21 cellular contexts compared by ENCODE assay signal in the genomic region with DNA sequence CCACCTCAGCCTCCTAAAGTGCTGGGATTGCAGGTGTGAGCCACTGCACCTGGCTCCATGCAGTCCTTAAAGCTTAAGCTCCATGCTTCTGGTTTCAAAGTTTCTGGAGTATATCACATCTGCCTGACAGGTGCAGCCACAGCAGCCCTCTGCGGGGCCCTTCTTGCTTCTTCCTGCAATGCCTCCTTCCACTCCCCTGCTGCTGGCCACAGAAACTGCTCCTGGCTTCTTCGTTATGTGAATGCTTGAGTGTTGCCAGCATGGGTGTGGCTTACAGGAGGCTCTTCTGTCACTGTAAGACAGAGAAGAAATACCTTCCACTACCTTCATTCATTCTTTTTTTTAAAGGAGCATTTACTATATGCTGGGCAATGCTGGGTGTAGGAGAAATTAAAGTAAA. TPM values are rescaled to one million over a fixed set of nuclear protein-coding genes. Genes with fewer than 3 reads are reported as not detected.
"Had no signal": no experiment of that assay in that cellular context is flagged by ENCODE, and none has a peak within 500 bp of the region (broad histone marks: within the 10 kb centered on the region; RNA-seq: fewer than 3 reads in every experiment).

No MANE protein-coding gene starts in this region.

- H3K4me3 ChIP-seq: cardiac muscle cell, prostate gland, testis had no signal

- H3K4me1 Mint-ChIP-seq: activated B cell treated with CpG ODN at 0.5 μM for 24 hours; activated CD4-positive, alpha-beta T cell treated with anti-CD3 and anti-CD28 coated beads for 36 hours; natural killer cell; stimulated activated naive B cell treated with anti-CD40 and anti-IgM and Interleukin-4, amounts not matched to agents 10 μg/mL and 1 μg/mL and 100 μg/mL, for 72 hours had no signal

- H3K27me3 ChIP-seq: testis had no signal

- H3K36me3 ChIP-seq: cardiac muscle cell, prostate gland had no signal

- H3K36me3 Mint-ChIP-seq: natural killer cell; stimulated activated naive B cell treated with anti-CD40 and anti-IgM and Interleukin-4, amounts not matched to agents 10 μg/mL and 1 μg/mL and 100 μg/mL, for 72 hours; type B pancreatic cell had no signal

- H3K9me3 Mint-ChIP-seq: activated B cell treated with CpG ODN at 0.5 μM for 24 hours; activated T-cell treated with anti-CD3 and anti-CD28 coated beads, Interleukin-2, amount 50 U/mL, for 4 hours; activated T-helper 2 cell treated with anti-CD3 and anti-CD28 coated beads, Interferon-gamma antibody, Interleukin-2, Interleukin-4, amounts not matched to agents 10 μg/mL and 5 μg/mL and 100 μg/mL, durations not matched to agents 14 hours and 24 hours and 36 hours; stimulated activated naive B cell treated with anti-CD40 and anti-IgM and Interleukin-4, amounts not matched to agents 10 μg/mL and 1 μg/mL and 100 μg/mL, for 72 hours; T-helper 1 cell treated with Interleukin-12 subunit alpha and Interleukin-12 subunit beta and Interleukin-4 antibody, amounts not matched to agents 30 μg/mL and 1 μg/mL, for 36 hours; type B pancreatic cell had no signal

- H3K27ac Mint-ChIP-seq: activated B cell treated with CpG ODN at 0.5 μM for 24 hours; activated CD4-positive, alpha-beta T cell treated with anti-CD3 and anti-CD28 coated beads for 36 hours; activated T-helper 2 cell treated with anti-CD3 and anti-CD28 coated beads, Interferon-gamma antibody, Interleukin-2, Interleukin-4, amounts not matched to agents 10 μg/mL and 5 μg/mL and 100 μg/mL, durations not matched to agents 14 hours and 24 hours and 36 hours; natural killer cell; stimulated activated naive B cell treated with anti-CD40 and anti-IgM and Interleukin-4, amounts not matched to agents 10 μg/mL and 1 μg/mL and 100 μg/mL, for 72 hours; T-helper 1 cell treated with Interleukin-12 subunit alpha and Interleukin-12 subunit beta and Interleukin-4 antibody, amounts not matched to agents 30 μg/mL and 1 μg/mL, for 36 hours; type B pancreatic cell had no signal

- H3K4me3 Mint-ChIP-seq: activated B cell treated with CpG ODN at 0.5 μM for 24 hours; activated CD4-positive, alpha-beta T cell treated with anti-CD3 and anti-CD28 coated beads for 36 hours; activated T-cell treated with anti-CD3 and anti-CD28 coated beads, Interleukin-2, amount 50 U/mL, for 4 hours; natural killer cell; stimulated activated naive B cell treated with anti-CD40 and anti-IgM and Interleukin-4, amounts not matched to agents 10 μg/mL and 1 μg/mL and 100 μg/mL, for 72 hours; T-helper 1 cell treated with Interleukin-12 subunit alpha and Interleukin-12 subunit beta and Interleukin-4 antibody, amounts not matched to agents 30 μg/mL and 1 μg/mL, for 36 hours; type B pancreatic cell had no signal

- H3K27ac ChIP-seq: cardiac muscle cell, prostate gland, testis had no signal

- H3K9me3 ChIP-seq: prostate gland, testis had no signal

- ATAC-seq: activated CD4-positive, alpha-beta T cell treated with anti-CD3 and anti-CD28 coated beads for 36 hours; activated T-cell treated with anti-CD3 and anti-CD28 coated beads, Interleukin-2, amount 50 U/mL, for 4 hours; natural killer cell; stimulated activated naive B cell treated with anti-CD40 and anti-IgM and Interleukin-4, amounts not matched to agents 10 μg/mL and 1 μg/mL and 100 μg/mL, for 72 hours had no signal

- DNase-seq: activated B cell treated with CpG ODN at 0.5 μM for 24 hours; activated CD4-positive, alpha-beta T cell treated with anti-CD3 and anti-CD28 coated beads for 36 hours; activated CD4-positive, alpha-beta T cell treated with anti-CD3 and anti-CD28 coated beads, Interleukin-2, amount 50 U/mL, for 48 hours; activated CD8-positive, alpha-beta memory T cell treated with anti-CD3 and anti-CD28 coated beads, Interleukin-2, amount 50 U/mL, for 48 hours; activated naive CD4-positive, alpha-beta T cell treated with Interleukin-2 at 50 U/mL for 16 hours; activated T-cell treated with anti-CD3 and anti-CD28 coated beads, Interleukin-2, amount 50 U/mL, for 4 hours; erythroblast; foreskin fibroblast; midbrain; natural killer cell; stimulated activated CD4-positive, alpha-beta T cell treated with anti-CD3 and anti-CD28 coated beads, Interleukin-2, amount 100 ng/mL, for 48 hours; stimulated activated CD8-positive, alpha-beta memory T cell treated with anti-CD3 and anti-CD28 coated beads, Interleukin-4, amount 100 ng/mL, for 48 hours; stimulated activated naive B cell treated with anti-CD40 and anti-IgM and Interleukin-4, amounts not matched to agents 10 μg/mL and 1 μg/mL and 100 μg/mL, for 72 hours; T1000; testis had no signal

- H3K4me1 ChIP-seq: prostate gland, testis had no signal

RNA-seq across cellular contexts. Expression of gene CCBE1, which starts 10.1 kb away (rescaled TPM):
- total RNA-seq: activated CD8-positive, alpha-beta memory T cell treated with anti-CD3 and anti-CD28 coated beads for 36 hours; activated T-helper 2 cell treated with anti-CD3 and anti-CD28 coated beads, Interferon-gamma antibody, Interleukin-2, Interleukin-4, amounts not matched to agents 10 μg/mL and 5 μg/mL and 100 μg/mL, durations not matched to agents 14 hours and 24 hours and 36 hours had no signal
